11 cellular contexts compared by ENCODE assay signal in genomic region chr3:187264051-187264450, GRCh38. TPM values are rescaled to one million over a fixed set of nuclear protein-coding genes. Genes with fewer than 3 reads are reported as not detected.
DNase-seq lines count a peak whose midpoint lies in the region; ATAC-seq and TF ChIP-seq lines count a peak whose summit lies in the region.
"Had no signal": no experiment of that assay in that cellular context is flagged by ENCODE, and none has a peak within 500 bp of the region (broad histone marks: within the 10 kb centered on the region; RNA-seq: fewer than 3 reads in every experiment).

No MANE protein-coding gene starts in this region.

- DNase-seq in Caco-2 (peak in 1 of 2 experiments; percentile 27), NCI-H460 (ENCODE audit: extremely low read depth, low read depth) (peak; percentile 3), fibroblast of peridontal ligament (ENCODE audit: extremely low read depth) (peak; percentile 88), non-pigmented ciliary epithelial cell (ENCODE audit: low read depth) (peak; percentile 65), NCI-H2107 treated with DMSO at 0.1 percent for 48 hours (lab: John Stamatoyannopoulos, UW; ENCODE audit: unreplicated experiment) (no peak), prostate gland (ENCODE audit: low spot score) (no peak), iPS-NIHi11 (ENCODE audit: low spot score) (no peak)
- DNase-seq: DND-41, NCI-H146, T-cell had no signal

- CTCF ChIA-PET in Caco-2 (lab: Charles Lee), result no interaction called here

- H3K27ac ChIP-seq in prostate gland, result peak overlapping the region in 1 of 2 donors; percentile 26

- H3K9me3 ChIP-seq in Caco-2 (no peaks in the 10 kb centered on the region), prostate gland (no peaks in the 10 kb centered on the region)

- intact Hi-C loops in Caco-2 (cut with micrococcal nuclease; ENCODE audit: unreplicated experiment), result no loop called here
- intact Hi-C loops in prostate gland (cut with DNase I), result no loop called here

- H3K36me3 ChIP-seq in Caco-2 (ENCODE audit: control insufficient read depth, insufficient read depth, low read length) (no peaks in the 10 kb centered on the region), prostate gland (no peaks in the 10 kb centered on the region)

- H3K27me3 ChIP-seq in Caco-2 (replicated peaks; ENCODE audit: control insufficient read depth, insufficient read depth, low read length), result no peaks in the 10 kb centered on the region
- no peaks in the 10 kb centered on the region for H3K27me3 ChIP-seq in prostate gland (replicated peaks; ENCODE audit: insufficient read depth)

- H3K4me3 ChIP-seq in Caco-2 (ENCODE audit: low read depth, low read length), result no peak overlapping the region
- H3K4me3 ChIP-seq in prostate gland, result no peak overlapping the region

- peaks cover 21% of the 10 kb centered on the region for H3K4me1 Mint-ChIP-seq in Caco-2 (ENCODE audit: low read depth, unreplicated experiment)
- H3K4me1 Mint-ChIP-seq: T-cell had no signal

- 19% methylated on average over 4 of the region's 4 CpGs for WGBS in prostate gland

- H3K9me3 Mint-ChIP-seq in Caco-2 (ENCODE audit: unreplicated experiment), result no peaks in the 10 kb centered on the region

- POLR2A ChIA-PET in Caco-2 (lab: Charles Lee), result no interaction called here

- H3K4me1 ChIP-seq in Caco-2 (peaks cover 27% of the 10 kb centered on the region), prostate gland (replicated peaks) (no peaks in the 10 kb centered on the region)

- no peaks in the 10 kb centered on the region for H3K27me3 Mint-ChIP-seq in Caco-2 (ENCODE audit: insufficient read depth, unreplicated experiment)

- peak overlapping the region; percentile 20 for H3K27ac Mint-ChIP-seq in Caco-2 (ENCODE audit: unreplicated experiment)
- H3K27ac Mint-ChIP-seq: T-cell had no signal

- ATAC-seq in GM21528 (IDR thresholded peaks at IDR 0.05; ENCODE audit: low FRiP score, unreplicated experiment), result no peak
- ATAC-seq: T-cell had no signal

- no peak for TF ChIP-seq POLR2A in prostate gland (IDR thresholded peaks at IDR 0.05)

- no peak overlapping the region for H3K4me3 Mint-ChIP-seq in Caco-2 (ENCODE audit: unreplicated experiment)
- H3K4me3 Mint-ChIP-seq: T-cell had no signal

- no peaks in the 10 kb centered on the region for H3K36me3 Mint-ChIP-seq in Caco-2 (ENCODE audit: insufficient read depth, unreplicated experiment)
- H3K36me3 Mint-ChIP-seq: T-cell had no signal

- TF ChIP-seq CTCF in Caco-2 (IDR thresholded peaks at IDR 0.05; ENCODE audit: insufficient read depth in 1 of 2, low read depth in 1 of 2, low read length in 1 of 2, severe bottlenecking in 1 of 2, unreplicated experiment in 1 of 2) (no peak), prostate gland (IDR thresholded peaks at IDR 0.05) (no peak)

- BruUV-seq in Caco-2 (replicated peaks; lab: Mats Ljungman, UMichigan), result no TSS peak

RNA-seq across cellular contexts. Expression of gene MASP1, which starts 27.5 kb away (rescaled TPM):
- total RNA-seq in Caco-2 (2022) (not detected in 2 replicates), prostate gland (10 to 100 TPM; 22.1 to 27.3 TPM)
- 0.02 TPM in 1 of 2 replicates, not detected in the other for total RNA-seq in NCI-H460 (2014; rRNA removed; shearing (Covaris generic))
- polyA plus RNA-seq in NCI-H460 (2014; cell fraction: nucleus; rRNA removed), result not detected in 2 replicates

Comparison
In these comparisons a context has a peak if more than half of its experiments do, and no peak if none do; other contexts are left out.
1. DNase-seq: peak in NCI-H460 (single experiment), fibroblast of peridontal ligament (single experiment) and non-pigmented ciliary epithelial cell (single experiment); none in NCI-H2107 treated with DMSO at 0.1 percent for 48 hours (single experiment), prostate gland (single experiment) and iPS-NIHi11 (single experiment).
2. RNA of gene MASP1, which starts 27.5 kb away (total RNA-seq): 22.1 to 27.3 TPM in prostate gland; not detected in Caco-2 and 0.02 TPM in NCI-H460; every median in the first group is over 10 times any median in the second.